10 cellular contexts compared by ENCODE assay signal in the genomic region with DNA sequence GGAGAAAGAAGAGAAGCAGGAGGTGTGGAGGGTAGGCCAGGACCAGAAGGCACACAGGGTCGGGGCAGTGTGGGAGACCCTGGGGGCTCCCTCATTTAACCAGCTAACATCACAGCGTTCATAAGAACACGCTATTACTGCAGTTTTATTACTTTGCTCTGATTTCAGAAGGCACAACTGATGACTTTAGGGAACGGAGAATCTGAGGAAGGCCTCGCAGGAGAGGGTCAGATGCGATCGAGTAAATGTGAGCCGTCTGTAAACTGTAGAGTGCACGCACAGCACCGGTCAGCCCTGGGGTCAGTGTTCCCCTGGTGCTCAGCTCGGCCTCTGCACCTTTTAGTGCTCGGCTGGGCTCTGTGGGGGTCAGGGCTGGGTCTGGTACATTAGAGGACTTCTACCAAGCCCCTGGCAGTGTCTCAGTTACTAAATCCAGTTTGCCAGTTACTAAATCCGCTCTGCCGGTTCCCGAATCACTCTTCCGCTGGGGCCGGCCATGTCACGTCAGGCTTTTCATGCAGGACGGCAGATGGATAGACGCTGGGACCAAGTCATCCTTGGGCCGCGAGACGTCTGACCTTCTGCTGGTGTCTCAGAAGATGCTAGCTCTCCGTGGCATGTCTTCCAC.
DNase-seq lines count a peak whose midpoint lies in the region; ATAC-seq, FAIRE-seq and TF ChIP-seq lines count a peak whose summit lies in the region.
"Had no signal": no experiment of that assay in that cellular context is flagged by ENCODE, and none has a peak within 500 bp of the region (broad histone marks: within the 10 kb centered on the region; RNA-seq: fewer than 3 reads in every experiment).

No MANE protein-coding gene starts in this region.

- H3K4me1 ChIP-seq in HAP-1, result peaks cover 36% of the 10 kb centered on the region
- H3K4me1 ChIP-seq in hepatocyte (ENCODE audit: insufficient read depth), result peaks cover 60% of the 10 kb centered on the region
- H3K4me1 ChIP-seq in skeletal muscle tissue (ENCODE audit: control insufficient read depth in 3 of 3, insufficient read depth in 3 of 3, low read length in 3 of 3), result peaks cover 22 to 49% (median 43%) of the 10 kb centered on the region in 3 donors
- peaks cover 0 to 17% (median 0%) of the 10 kb centered on the region in 3 donors for H3K4me1 ChIP-seq in pancreas

- H3K4me3 Mint-ChIP-seq in activated CD4-positive, alpha-beta memory T cell treated with anti-CD3 and anti-CD28 coated beads, Interleukin-2, amount 10 ng/mL, durations not matched to agents 7 days and 5 days, result peak overlapping the region; percentile 59

- FAIRE-seq in pancreas (lab: Jason Lieb, UNC), result no peak

- no peaks in the 10 kb centered on the region for H3K9me3 Mint-ChIP-seq in activated CD4-positive, alpha-beta memory T cell treated with anti-CD3 and anti-CD28 coated beads, Interleukin-2, amount 10 ng/mL, durations not matched to agents 7 days and 5 days

- H3K4me3 ChIP-seq in HAP-1, result peak overlapping the region; percentile 15
- no peak overlapping the region for H3K4me3 ChIP-seq in hepatocyte
- H3K4me3 ChIP-seq in skeletal muscle tissue (ENCODE audit: low read length in 3 of 3), result no peak overlapping the region
- H3K4me3 ChIP-seq in pancreas, result no peak overlapping the region

- TF ChIP-seq CTCF in hepatocyte (IDR thresholded peaks at IDR 0.05; ENCODE audit: poor library complexity), result no peak
- TF ChIP-seq CTCF in pancreas (IDR thresholded peaks at IDR 0.05), result no peak

- intact Hi-C loops in pancreas (cut with DNase I), result no loop called here

- H3K27me3 ChIP-seq in HAP-1 (ENCODE audit: low read depth) (no peaks in the 10 kb centered on the region), hepatocyte (no peaks in the 10 kb centered on the region), skeletal muscle tissue (ENCODE audit: control insufficient read depth in 3 of 3, insufficient read depth in 3 of 3, low read length in 3 of 3) (no peaks in the 10 kb centered on the region), pancreas (no peaks in the 10 kb centered on the region)

- in situ Hi-C loops in HAP-1 (cut with MboI; ENCODE audit: low sequenced_read_pairs), result no loop called here

- H3K9me2 ChIP-seq in hepatocyte (replicated peaks; ENCODE audit: insufficient read depth), result no peaks in the 10 kb centered on the region

- peaks cover 36% of the 10 kb centered on the region for H4K20me1 ChIP-seq in hepatocyte (ENCODE audit: insufficient read depth, poor library complexity, severe bottlenecking)

- ATAC-seq in pancreas, result no peak
- ATAC-seq in HG02884 (IDR thresholded peaks at IDR 0.05; ENCODE audit: unreplicated experiment), result no peak

- H3K36me3 Mint-ChIP-seq in activated CD4-positive, alpha-beta memory T cell treated with anti-CD3 and anti-CD28 coated beads, Interleukin-2, amount 10 ng/mL, durations not matched to agents 7 days and 5 days (ENCODE audit: low read depth), result peaks cover 73% of the 10 kb centered on the region

- H3K9ac ChIP-seq in skeletal muscle tissue (ENCODE audit: low read depth in 1 of 3, low read length in 3 of 3), result peak overlapping the region in 1 of 3 donors; percentile 25

- H3K9me3 ChIP-seq in HAP-1 (no peaks in the 10 kb centered on the region), hepatocyte (ENCODE audit: low read depth) (no peaks in the 10 kb centered on the region), skeletal muscle tissue (ENCODE audit: control insufficient read depth in 3 of 3, low read length in 3 of 3) (no peaks in the 10 kb centered on the region), pancreas (no peaks in the 10 kb centered on the region)

- DNase-seq in HAP-1 (ENCODE audit: low spot score in 2 of 2) (no peak), hepatocyte (ENCODE audit: low spot score) (no peak), NCI-H2029 treated with DMSO at 0.1 percent for 48 hours (lab: John Stamatoyannopoulos, UW) (no peak), pancreas (no peak), islet precursor cell (no peak)
- no peak for DNase-seq in activated CD4-positive, alpha-beta memory T cell treated with anti-CD3 and anti-CD28 coated beads, Interleukin-2, amount 10 ng/mL, durations not matched to agents 7 days and 5 days
- DNase-seq: midbrain, T1000 had no signal

- H3K27ac ChIP-seq in hepatocyte, result peak overlapping the region; percentile 89
- H3K27ac ChIP-seq in skeletal muscle tissue (ENCODE audit: low read depth, low read length), result peak overlapping the region; percentile 54
- peak overlapping the region in 2 of 4 donors; percentile 41 to 44 for H3K27ac ChIP-seq in pancreas

- peak overlapping the region; percentile 48 for H3K4me2 ChIP-seq in hepatocyte

- CTCF ChIA-PET in activated CD4-positive, alpha-beta memory T cell treated with anti-CD3 and anti-CD28 coated beads, Interleukin-2, amount 10 ng/mL, durations not matched to agents 7 days and 5 days (lab: Charles Lee), result interaction anchor here (1.5 to 1.9 kb wide), 3 partner anchors 28 to 130 kb away, joined by 3 to 6 read pairs (median 4); no protein-coding TSS in a partner anchor

- peak overlapping the region; percentile 86 for H3K27ac Mint-ChIP-seq in activated CD4-positive, alpha-beta memory T cell treated with anti-CD3 and anti-CD28 coated beads, Interleukin-2, amount 10 ng/mL, durations not matched to agents 7 days and 5 days

- H3K36me3 ChIP-seq in HAP-1 (replicated peaks) (no peaks in the 10 kb centered on the region), hepatocyte (replicated peaks; ENCODE audit: insufficient read depth, low read depth) (no peaks in the 10 kb centered on the region), skeletal muscle tissue (ENCODE audit: control insufficient read depth in 3 of 3, insufficient read depth in 3 of 3, low read length in 3 of 3) (peaks cover 0 to 3% (median 2%) of the 10 kb centered on the region in 3 donors), pancreas (no peaks in the 10 kb centered on the region)

- no peaks in the 10 kb centered on the region for H3K27me3 Mint-ChIP-seq in activated CD4-positive, alpha-beta memory T cell treated with anti-CD3 and anti-CD28 coated beads, Interleukin-2, amount 10 ng/mL, durations not matched to agents 7 days and 5 days

- peaks cover 85% of the 10 kb centered on the region for H3K4me1 Mint-ChIP-seq in activated CD4-positive, alpha-beta memory T cell treated with anti-CD3 and anti-CD28 coated beads, Interleukin-2, amount 10 ng/mL, durations not matched to agents 7 days and 5 days

- 61% methylated on average over 24 of the region's 24 CpGs for WGBS in hepatocyte (ENCODE audit: low lambda C conversion rate, missing lambda C conversion rate)
- 92 to 93% methylated on average over 24 of the region's 24 CpGs for WGBS in pancreas, 2 donors

- no peak overlapping the region for H2AFZ ChIP-seq in hepatocyte

- POLR2A ChIA-PET in activated CD4-positive, alpha-beta memory T cell treated with anti-CD3 and anti-CD28 coated beads, Interleukin-2, amount 10 ng/mL, durations not matched to agents 7 days and 5 days (lab: Charles Lee), result interaction anchor here (1.0 to 9.0 kb wide), 9 partner anchors 8 to 92 kb away, joined by 3 to 118 read pairs (median 5); no protein-coding TSS in a partner anchor

- H3K79me2 ChIP-seq in hepatocyte, result peaks cover 99% of the 10 kb centered on the region
